Comparison of ENCODE assay signal across 1 cellular context in the genomic region with DNA sequence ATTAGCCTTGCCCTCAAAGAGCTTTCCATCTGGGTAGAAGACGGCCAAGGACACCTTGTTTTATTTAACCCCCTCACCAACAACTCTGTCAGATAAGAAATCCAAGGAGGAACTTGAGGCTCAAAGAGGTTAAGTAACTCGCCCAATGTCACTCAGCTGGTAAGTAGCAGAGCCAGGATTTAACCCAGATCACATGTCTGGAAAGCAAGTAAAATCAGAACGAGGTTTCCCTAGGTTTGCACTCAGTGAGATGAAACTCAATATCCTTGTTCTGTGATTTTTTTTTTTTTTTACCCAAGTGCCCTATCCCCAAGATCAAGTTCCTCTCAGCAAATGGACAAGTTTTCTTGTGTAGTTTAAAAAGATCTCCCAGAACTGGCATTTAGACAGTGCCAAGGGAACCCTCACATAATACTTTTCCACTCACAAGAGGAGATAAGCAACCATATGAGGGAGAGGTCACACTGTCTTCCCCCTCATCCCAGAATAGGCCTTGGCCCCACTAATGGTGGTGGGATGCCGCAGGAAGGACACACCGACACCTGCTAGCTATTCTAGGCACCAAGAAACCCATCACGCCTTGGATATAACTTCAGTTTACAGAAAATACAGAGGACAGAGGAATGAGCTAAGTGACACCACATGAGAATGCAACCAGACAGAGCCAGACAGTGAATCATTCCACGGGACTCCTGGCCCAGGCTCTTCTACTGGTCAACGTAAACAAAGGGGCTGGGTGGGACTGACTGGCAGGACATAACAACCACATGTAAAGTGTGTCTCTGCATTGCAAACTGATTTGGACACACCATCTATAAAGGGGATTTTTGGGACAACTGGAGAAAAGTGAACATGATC.
TF ChIP-seq lines count a peak whose summit lies in the region.

No MANE protein-coding gene starts in this region.

TF ChIP-seq in HepG2, 621 proteins besides CTCF, POLR2A, EP300 and RAD21:
- no peak for TF ChIP-seq ZNF773 (CRISPR knock-in tag; IDR thresholded peaks at IDR 0.05; ENCODE audit: borderline replicate concordance)
- no peak for TF ChIP-seq ZBTB3 (CRISPR knock-in tag; IDR thresholded peaks at IDR 0.05; ENCODE audit: borderline replicate concordance, low read depth)
- TF ChIP-seq KLF11 (CRISPR knock-in tag; IDR thresholded peaks at IDR 0.05): no peak
- no peak for TF ChIP-seq TEAD2 (CRISPR knock-in tag; IDR thresholded peaks at IDR 0.05)
- TF ChIP-seq SALL2 (CRISPR knock-in tag; IDR thresholded peaks at IDR 0.05): no peak
- TF ChIP-seq FOSL2 (CRISPR knock-in tag; IDR thresholded peaks at IDR 0.05): peak; percentile 29; the same call in 1 of the 2 replicates
- peak; percentile 55 for TF ChIP-seq RBM22 (optimal IDR thresholded peaks at IDR 0.05; ENCODE audit: low read length)
- no peak for TF ChIP-seq ZNF619 (CRISPR knock-in tag; IDR thresholded peaks at IDR 0.05)
- no peak for TF ChIP-seq MLLT10 (CRISPR knock-in tag; IDR thresholded peaks at IDR 0.05)
